Comparison of ENCODE assay signal across 20 cellular contexts in genomic region chr4:53605783-53606182, GRCh38. TPM values are rescaled to one million over a fixed set of nuclear protein-coding genes. Genes with fewer than 3 reads are reported as not detected.
DNase-seq lines count a peak whose midpoint lies in the region; ATAC-seq and TF ChIP-seq lines count a peak whose summit lies in the region.
"Had no signal": no experiment of that assay in that cellular context is flagged by ENCODE, and none has a peak within 500 bp of the region (broad histone marks: within the 10 kb centered on the region; RNA-seq: fewer than 3 reads in every experiment).

No MANE protein-coding gene starts in this region.

- no peaks in the 10 kb centered on the region for H3K9me3 Mint-ChIP-seq in endothelial cell (ENCODE audit: unreplicated experiment)
- peaks cover 16 to 18% of the 10 kb centered on the region in 2 donors for H3K9me3 Mint-ChIP-seq in stimulated activated naive CD8-positive, alpha-beta T cell treated with anti-CD3 and anti-CD28 coated beads, Interleukin-15, amount 100 ng/mL, for 72 hours

- DNase-seq in A172 (ENCODE audit: low spot score) (peak; percentile 3), adipocyte (ENCODE audit: low read depth) (no peak), endothelial cell (ENCODE audit: low spot score) (no peak), iris pigment epithelial cell (ENCODE audit: low read depth) (peak; percentile 70), activated gamma-delta T cell treated with Interleukin-2 at 50 U/mL for 16 hours (no peak), DMS153 treated with DMSO at 0.1 percent for 48 hours (lab: John Stamatoyannopoulos, UW; ENCODE audit: unreplicated experiment) (no peak), left ventricle myocardium superior (no peak)
- DNase-seq in stimulated activated naive CD8-positive, alpha-beta T cell treated with anti-CD3 and anti-CD28 coated beads, Interleukin-15, amount 100 ng/mL, for 72 hours = no peak
- DNase-seq: CD4-positive, alpha-beta memory T cell; DMS153; EL; GOT3; NCI-H1417 treated with DMSO at 0.1 percent for 48 hours; NCI-H1930; NCI-H345; NCI-H524 treated with DMSO at 0.1 percent for 48 hours; PC-3; RPMI8226 had no signal

- peak overlapping the region; percentile 30 for H3K9ac ChIP-seq in adipocyte (ENCODE audit: low read length)

- no peaks in the 10 kb centered on the region for H3K27me3 ChIP-seq in adipocyte (replicated peaks; ENCODE audit: control insufficient read depth, insufficient read depth, low read length)

- no peak overlapping the region for H3K4me3 ChIP-seq in adipocyte (ENCODE audit: low read length)

- H3K36me3 ChIP-seq in adipocyte (ENCODE audit: control insufficient read depth, insufficient read depth, low read length, severe bottlenecking) = no peaks in the 10 kb centered on the region

- H3K27ac Mint-ChIP-seq in endothelial cell (ENCODE audit: unreplicated experiment) = peak overlapping the region; percentile 84
- no peak overlapping the region for H3K27ac Mint-ChIP-seq in stimulated activated naive CD8-positive, alpha-beta T cell treated with anti-CD3 and anti-CD28 coated beads, Interleukin-15, amount 100 ng/mL, for 72 hours
- H3K27ac Mint-ChIP-seq: CD4-positive, alpha-beta memory T cell had no signal

- H3K36me3 Mint-ChIP-seq in endothelial cell (ENCODE audit: low read depth, unreplicated experiment) = no peaks in the 10 kb centered on the region
- H3K36me3 Mint-ChIP-seq: CD4-positive, alpha-beta memory T cell had no signal

- H3K4me1 Mint-ChIP-seq in endothelial cell (ENCODE audit: unreplicated experiment) = peaks cover 26% of the 10 kb centered on the region
- H3K4me1 Mint-ChIP-seq in stimulated activated naive CD8-positive, alpha-beta T cell treated with anti-CD3 and anti-CD28 coated beads, Interleukin-15, amount 100 ng/mL, for 72 hours = no peaks in the 10 kb centered on the region
- H3K4me1 Mint-ChIP-seq: CD4-positive, alpha-beta memory T cell had no signal

- no peak overlapping the region for H3K4me3 Mint-ChIP-seq in endothelial cell (ENCODE audit: unreplicated experiment)
- no peak overlapping the region for H3K4me3 Mint-ChIP-seq in stimulated activated naive CD8-positive, alpha-beta T cell treated with anti-CD3 and anti-CD28 coated beads, Interleukin-15, amount 100 ng/mL, for 72 hours
- H3K4me3 Mint-ChIP-seq: CD4-positive, alpha-beta memory T cell had no signal

- ATAC-seq in stimulated activated naive CD8-positive, alpha-beta T cell treated with anti-CD3 and anti-CD28 coated beads, Interleukin-15, amount 100 ng/mL, for 72 hours = no peak
- no peak for ATAC-seq in left ventricle myocardium superior
- ATAC-seq: HCT116, PC-3 had no signal

- no peak for TF ChIP-seq CTCF in endothelial cell (IDR thresholded peaks at IDR 0.05; ENCODE audit: unreplicated experiment)

- intact Hi-C loops in left ventricle myocardium superior (cut with micrococcal nuclease) = no loop called here

- H3K9me3 ChIP-seq in adipocyte (ENCODE audit: control insufficient read depth, low read length) = peaks cover 3% of the 10 kb centered on the region

- H3K27me3 Mint-ChIP-seq in endothelial cell (ENCODE audit: unreplicated experiment) = no peaks in the 10 kb centered on the region
- H3K27me3 Mint-ChIP-seq in stimulated activated naive CD8-positive, alpha-beta T cell treated with anti-CD3 and anti-CD28 coated beads, Interleukin-15, amount 100 ng/mL, for 72 hours = peaks cover 38% of the 10 kb centered on the region

- H3K4me1 ChIP-seq in adipocyte (ENCODE audit: control insufficient read depth, insufficient read depth, low read length) = peaks cover 5% of the 10 kb centered on the region

RNA-seq across cellular contexts. Expression of gene LNX1, which starts 14.5 kb away (rescaled TPM):
- 1.2 and 1.9 TPM in 2 replicates for total RNA-seq in A172 (2014; rRNA removed; shearing (Covaris generic))
- total RNA-seq in endothelial cell (ENCODE audit: unreplicated experiment) = 25.7 TPM
- total RNA-seq in left ventricle myocardium superior = 9.1 TPM
- total RNA-seq: CD4-positive, alpha-beta memory T cell; MCF 10A had no signal

Comparison
In these comparisons a context has a peak if more than half of its experiments do, and no peak if none do; other contexts are left out.
1. DNase-seq: peak in A172 (single experiment) and iris pigment epithelial cell (single experiment); none in adipocyte (single experiment), endothelial cell (single experiment), activated gamma-delta T cell treated with Interleukin-2 at 50 U/mL for 16 hours (single experiment), DMS153 treated with DMSO at 0.1 percent for 48 hours (single experiment), stimulated activated naive CD8-positive, alpha-beta T cell treated with anti-CD3 and anti-CD28 coated beads, Interleukin-15, amount 100 ng/mL, for 72 hours (0 of 2) and left ventricle myocardium superior (single experiment).